Comparison of ENCODE assay signal across 8 cellular contexts in genomic region chr19:12723643-12724426, GRCh38. TPM values are rescaled to one million over a fixed set of nuclear protein-coding genes. Genes with fewer than 3 reads are reported as not detected.
DNase-seq lines count a peak whose midpoint lies in the region; ATAC-seq and TF ChIP-seq lines count a peak whose summit lies in the region.

Gene TNPO2, minus strand, starts transcription at chr19:12723932. Its CDS starts 2,955 bp downstream, at chr19:12720977.

- H3K27ac ChIP-seq in DOHH2 (ENCODE audit: low read depth, low read length) = peak within 1 kb of the TSS; percentile 78
- peak within 1 kb of the TSS; percentile 74 for H3K27ac ChIP-seq in Karpas-422 (ENCODE audit: low read length)
- H3K27ac ChIP-seq in testis = peak within 1 kb of the TSS; percentile 2 to 95

- peak within 1 kb of the TSS; percentile 45; the same call in 1 of the 2 replicates for H2AFZ ChIP-seq in Karpas-422 (ENCODE audit: low read length)

- H4K20me1 ChIP-seq in DOHH2 (ENCODE audit: control insufficient read depth, insufficient read depth, low read depth, low read length) (peaks cover 6% of the 10 kb centered on the region; the same call in 1 of the 2 replicates), Karpas-422 (ENCODE audit: insufficient read depth, low read depth, low read length) (peaks cover 19% of the 10 kb centered on the region; the same call in 1 of the 2 replicates)

- H3K36me3 ChIP-seq in DOHH2 (ENCODE audit: control insufficient read depth, low read length) (peaks cover 58% of the 10 kb centered on the region), Karpas-422 (ENCODE audit: insufficient read depth, low read length) (peaks cover 19% of the 10 kb centered on the region), testis (ENCODE audit: low read depth, missing control alignments) (no peaks in the 10 kb centered on the region)

- DNase-seq in Karpas-422 (peak; percentile 92), SHP77 (lab: John Stamatoyannopoulos, UW) (peak; percentile 54 to 76), germinal center (ENCODE audit: low spot score) (peak; percentile 72), nucleus accumbens (lab: John Stamatoyannopoulos, UW) (peak in 48 of 56 donors; percentile 9 to 72 (median 44)), testis (peak; percentile 80)
- peak; percentile 78 for DNase-seq in activated naive CD4-positive, alpha-beta T cell treated with Interleukin-2 at 50 U/mL for 16 hours

- H3K9ac ChIP-seq in Karpas-422 (ENCODE audit: low read length) = peak within 1 kb of the TSS; percentile 82

- TF ChIP-seq POLR2A in testis (IDR thresholded peaks at IDR 0.05) = no peak

- no peaks in the 10 kb centered on the region for H3K9me3 ChIP-seq in DOHH2 (ENCODE audit: control insufficient read depth, insufficient read depth, low read length)
- no peaks in the 10 kb centered on the region for H3K9me3 ChIP-seq in Karpas-422 (ENCODE audit: low read length)
- no peaks in the 10 kb centered on the region for H3K9me3 ChIP-seq in testis

- intact Hi-C loops in testis (cut with DNase I; ENCODE audit: low total_unique reads) = no loop called here

- WGBS in testis, 2 donors = 2 to 4% methylated on average over 22 to 28 of the region's 28 CpGs

- peak within 1 kb of the TSS; percentile 96 for H3K4me3 ChIP-seq in DOHH2 (ENCODE audit: low read length)
- peak within 1 kb of the TSS; percentile 98 for H3K4me3 ChIP-seq in Karpas-422 (ENCODE audit: low read length)
- H3K4me3 ChIP-seq in testis = peak within 1 kb of the TSS; percentile 75 to 78

- H3K9me2 ChIP-seq in DOHH2 (replicated peaks; ENCODE audit: control insufficient read depth, low read length) (no peaks in the 10 kb centered on the region), Karpas-422 (replicated peaks; ENCODE audit: insufficient read depth, low read length) (no peaks in the 10 kb centered on the region)

- H3K27me3 ChIP-seq in DOHH2 (ENCODE audit: control insufficient read depth, low read length) (no peaks in the 10 kb centered on the region), Karpas-422 (ENCODE audit: low read length) (no peaks in the 10 kb centered on the region), testis (no peaks in the 10 kb centered on the region)

- TF ChIP-seq CTCF in DOHH2 (IDR thresholded peaks at IDR 0.05; ENCODE audit: low read depth, low read length, poor library complexity, severe bottlenecking) (no peak), testis (IDR thresholded peaks at IDR 0.05) (no peak)

- H3K4me1 ChIP-seq in DOHH2 (ENCODE audit: control insufficient read depth, low read length) (peaks cover 51% of the 10 kb centered on the region), Karpas-422 (ENCODE audit: low read length) (peaks cover 46% of the 10 kb centered on the region), testis (peaks cover 22% of the 10 kb centered on the region)

- H3F3A ChIP-seq in DOHH2 (ENCODE audit: control insufficient read depth, insufficient read depth) = peaks cover 17% of the 10 kb centered on the region

- H3K4me2 ChIP-seq in DOHH2 (ENCODE audit: low read length) = peak within 1 kb of the TSS; percentile 83
- peak within 1 kb of the TSS; percentile 87 for H3K4me2 ChIP-seq in Karpas-422 (ENCODE audit: low read depth, low read length, poor library complexity, severe bottlenecking)

- no peak for ATAC-seq in GM18867 (IDR thresholded peaks at IDR 0.05; ENCODE audit: unreplicated experiment)

- H3K79me2 ChIP-seq in DOHH2 (ENCODE audit: control insufficient read depth, low read length) = peaks cover 68% of the 10 kb centered on the region
- peaks cover 46% of the 10 kb centered on the region for H3K79me2 ChIP-seq in Karpas-422 (ENCODE audit: low read length)

RNA-seq across cellular contexts. Expression of gene TNPO2, which starts in this region (rescaled TPM):
- 26.1 and 40.7 TPM in 2 replicates for total RNA-seq in Karpas-422 (2014; rRNA removed; shearing (Covaris generic); ENCODE audit: low replicate concordance)
- 100 to 1,000 TPM; 110 to 129 TPM for total RNA-seq in testis
- polyA plus RNA-seq in testis (ENCODE audit: insufficient read depth, low read depth, low replicate concordance) = 103 TPM
